Comparison of ENCODE assay signal across 3 cellular contexts in the genomic region with DNA sequence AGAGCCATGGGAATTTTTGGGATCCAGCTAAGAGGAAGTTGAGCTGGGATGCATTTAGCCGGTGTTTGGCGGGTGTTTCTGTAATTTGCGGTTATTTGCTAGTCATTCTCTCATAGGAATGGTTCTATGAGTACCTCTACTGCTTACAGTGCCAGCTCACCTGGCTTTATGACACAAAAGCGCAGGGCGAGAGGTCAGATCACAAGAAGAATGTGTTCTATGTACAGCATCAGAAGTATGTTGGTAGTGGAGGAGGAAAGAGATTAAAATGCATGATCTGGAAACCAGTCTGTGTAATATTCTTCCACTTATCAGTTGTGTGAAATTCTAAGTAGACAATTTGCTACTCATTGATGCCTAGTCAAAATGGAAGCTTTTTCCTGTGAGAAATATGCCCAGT.
"Had no signal": no experiment of that assay in that cellular context is flagged by ENCODE, and none has a peak within 500 bp of the region (broad histone marks: within the 10 kb centered on the region; RNA-seq: fewer than 3 reads in every experiment).

No MANE protein-coding gene starts in this region.

- ATAC-seq: GM12878 had no signal

- H3K4me3 ChIP-seq: GM12878 had no signal

- DNase-seq: GDM1, GF-D8 had no signal
